In the genomic region with DNA sequence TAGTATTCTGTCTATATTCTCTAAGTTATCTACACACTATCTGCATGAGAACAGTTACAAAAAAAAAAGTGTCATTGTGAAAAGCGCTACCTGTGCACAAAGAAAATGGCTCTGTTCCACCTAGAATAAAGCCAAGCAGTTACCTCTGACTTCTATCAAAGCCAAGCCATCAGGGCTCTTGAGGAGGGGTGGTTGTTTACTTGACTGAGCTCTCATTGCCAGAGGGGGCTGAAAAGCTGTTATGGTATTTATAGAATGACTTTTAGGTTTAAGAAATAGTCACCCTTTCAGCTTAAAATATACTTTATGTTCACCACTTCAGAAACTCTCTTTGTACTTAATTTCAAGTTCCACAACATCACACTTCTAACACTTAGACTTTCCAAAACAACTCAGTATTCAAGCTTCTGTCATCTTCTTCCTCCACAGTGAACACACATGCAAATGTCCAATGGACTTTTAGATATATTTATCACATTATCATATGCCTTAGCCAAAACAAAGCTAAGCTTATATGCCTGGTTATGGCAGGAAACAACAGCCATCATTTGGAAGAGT, we compare ENCODE assay signal across 1 cellular context.
A peak's percentile ranks its signal among the peaks of the same experiment; 100 is the strongest.
TF ChIP-seq lines count a peak whose summit lies in the region.

No MANE protein-coding gene starts in this region.

TF ChIP-seq in HepG2, 621 proteins besides CTCF, POLR2A, EP300 and RAD21:
- TF ChIP-seq, protein P1, sequence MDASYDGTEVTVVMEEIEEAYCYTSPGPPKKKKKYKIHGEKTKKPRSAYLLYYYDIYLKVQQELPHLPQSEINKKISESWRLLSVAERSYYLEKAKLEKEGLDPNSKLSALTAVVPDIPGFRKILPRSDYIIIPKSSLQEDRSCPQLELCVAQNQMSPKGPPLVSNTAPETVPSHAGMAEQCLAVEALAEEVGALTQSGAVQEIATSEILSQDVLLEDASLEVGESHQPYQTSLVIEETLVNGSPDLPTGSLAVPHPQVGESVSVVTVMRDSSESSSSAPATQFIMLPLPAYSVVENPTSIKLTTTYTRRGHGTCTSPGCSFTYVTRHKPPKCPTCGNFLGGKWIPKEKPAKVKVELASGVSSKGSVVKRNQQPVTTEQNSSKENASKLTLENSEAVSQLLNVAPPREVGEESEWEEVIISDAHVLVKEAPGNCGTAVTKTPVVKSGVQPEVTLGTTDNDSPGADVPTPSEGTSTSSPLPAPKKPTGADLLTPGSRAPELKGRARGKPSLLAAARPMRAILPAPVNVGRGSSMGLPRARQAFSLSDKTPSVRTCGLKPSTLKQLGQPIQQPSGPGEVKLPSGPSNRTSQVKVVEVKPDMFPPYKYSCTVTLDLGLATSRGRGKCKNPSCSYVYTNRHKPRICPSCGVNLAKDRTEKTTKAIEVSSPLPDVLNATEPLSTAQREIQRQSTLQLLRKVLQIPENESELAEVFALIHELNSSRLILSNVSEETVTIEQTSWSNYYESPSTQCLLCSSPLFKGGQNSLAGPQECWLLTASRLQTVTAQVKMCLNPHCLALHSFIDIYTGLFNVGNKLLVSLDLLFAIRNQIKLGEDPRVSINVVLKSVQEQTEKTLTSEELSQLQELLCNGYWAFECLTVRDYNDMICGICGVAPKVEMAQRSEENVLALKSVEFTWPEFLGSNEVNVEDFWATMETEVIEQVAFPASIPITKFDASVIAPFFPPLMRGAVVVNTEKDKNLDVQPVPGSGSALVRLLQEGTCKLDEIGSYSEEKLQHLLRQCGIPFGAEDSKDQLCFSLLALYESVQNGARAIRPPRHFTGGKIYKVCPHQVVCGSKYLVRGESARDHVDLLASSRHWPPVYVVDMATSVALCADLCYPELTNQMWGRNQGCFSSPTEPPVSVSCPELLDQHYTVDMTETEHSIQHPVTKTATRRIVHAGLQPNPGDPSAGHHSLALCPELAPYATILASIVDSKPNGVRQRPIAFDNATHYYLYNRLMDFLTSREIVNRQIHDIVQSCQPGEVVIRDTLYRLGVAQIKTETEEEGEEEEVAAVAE (CRISPR knock-in tag; IDR thresholded peaks at IDR 0.05; ENCODE audit: borderline replicate concordance): no peak
- TF ChIP-seq, protein P2, sequence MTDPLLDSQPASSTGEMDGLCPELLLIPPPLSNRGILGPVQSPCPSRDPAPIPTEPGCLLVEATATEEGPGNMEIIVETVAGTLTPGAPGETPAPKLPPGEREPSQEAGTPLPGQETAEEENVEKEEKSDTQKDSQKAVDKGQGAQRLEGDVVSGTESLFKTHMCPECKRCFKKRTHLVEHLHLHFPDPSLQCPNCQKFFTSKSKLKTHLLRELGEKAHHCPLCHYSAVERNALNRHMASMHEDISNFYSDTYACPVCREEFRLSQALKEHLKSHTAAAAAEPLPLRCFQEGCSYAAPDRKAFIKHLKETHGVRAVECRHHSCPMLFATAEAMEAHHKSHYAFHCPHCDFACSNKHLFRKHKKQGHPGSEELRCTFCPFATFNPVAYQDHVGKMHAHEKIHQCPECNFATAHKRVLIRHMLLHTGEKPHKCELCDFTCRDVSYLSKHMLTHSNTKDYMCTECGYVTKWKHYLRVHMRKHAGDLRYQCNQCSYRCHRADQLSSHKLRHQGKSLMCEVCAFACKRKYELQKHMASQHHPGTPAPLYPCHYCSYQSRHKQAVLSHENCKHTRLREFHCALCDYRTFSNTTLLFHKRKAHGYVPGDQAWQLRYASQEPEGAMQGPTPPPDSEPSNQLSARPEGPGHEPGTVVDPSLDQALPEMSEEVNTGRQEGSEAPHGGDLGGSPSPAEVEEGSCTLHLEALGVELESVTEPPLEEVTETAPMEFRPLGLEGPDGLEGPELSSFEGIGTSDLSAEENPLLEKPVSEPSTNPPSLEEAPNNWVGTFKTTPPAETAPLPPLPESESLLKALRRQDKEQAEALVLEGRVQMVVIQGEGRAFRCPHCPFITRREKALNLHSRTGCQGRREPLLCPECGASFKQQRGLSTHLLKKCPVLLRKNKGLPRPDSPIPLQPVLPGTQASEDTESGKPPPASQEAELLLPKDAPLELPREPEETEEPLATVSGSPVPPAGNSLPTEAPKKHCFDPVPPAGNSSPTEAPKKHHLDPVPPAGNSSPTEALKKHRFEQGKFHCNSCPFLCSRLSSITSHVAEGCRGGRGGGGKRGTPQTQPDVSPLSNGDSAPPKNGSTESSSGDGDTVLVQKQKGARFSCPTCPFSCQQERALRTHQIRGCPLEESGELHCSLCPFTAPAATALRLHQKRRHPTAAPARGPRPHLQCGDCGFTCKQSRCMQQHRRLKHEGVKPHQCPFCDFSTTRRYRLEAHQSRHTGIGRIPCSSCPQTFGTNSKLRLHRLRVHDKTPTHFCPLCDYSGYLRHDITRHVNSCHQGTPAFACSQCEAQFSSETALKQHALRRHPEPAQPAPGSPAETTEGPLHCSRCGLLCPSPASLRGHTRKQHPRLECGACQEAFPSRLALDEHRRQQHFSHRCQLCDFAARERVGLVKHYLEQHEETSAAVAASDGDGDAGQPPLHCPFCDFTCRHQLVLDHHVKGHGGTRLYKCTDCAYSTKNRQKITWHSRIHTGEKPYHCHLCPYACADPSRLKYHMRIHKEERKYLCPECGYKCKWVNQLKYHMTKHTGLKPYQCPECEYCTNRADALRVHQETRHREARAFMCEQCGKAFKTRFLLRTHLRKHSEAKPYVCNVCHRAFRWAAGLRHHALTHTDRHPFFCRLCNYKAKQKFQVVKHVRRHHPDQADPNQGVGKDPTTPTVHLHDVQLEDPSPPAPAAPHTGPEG (CRISPR knock-in tag; IDR thresholded peaks at IDR 0.05): no peak
- TF ChIP-seq ETV6 (CRISPR knock-in tag; conservative IDR thresholded peaks at IDR 0.05) (no peak), RBM22 (optimal IDR thresholded peaks at IDR 0.05; ENCODE audit: low read length) (peak; percentile 47), ZSCAN21 (CRISPR knock-in tag; IDR thresholded peaks at IDR 0.05; ENCODE audit: borderline replicate concordance) (no peak), RBFOX2 (IDR thresholded peaks at IDR 0.05; ENCODE audit: low read depth, low read length) (peak; percentile 19; the same call in 1 of the 2 replicates)
- TF ChIP-seq, protein P3, sequence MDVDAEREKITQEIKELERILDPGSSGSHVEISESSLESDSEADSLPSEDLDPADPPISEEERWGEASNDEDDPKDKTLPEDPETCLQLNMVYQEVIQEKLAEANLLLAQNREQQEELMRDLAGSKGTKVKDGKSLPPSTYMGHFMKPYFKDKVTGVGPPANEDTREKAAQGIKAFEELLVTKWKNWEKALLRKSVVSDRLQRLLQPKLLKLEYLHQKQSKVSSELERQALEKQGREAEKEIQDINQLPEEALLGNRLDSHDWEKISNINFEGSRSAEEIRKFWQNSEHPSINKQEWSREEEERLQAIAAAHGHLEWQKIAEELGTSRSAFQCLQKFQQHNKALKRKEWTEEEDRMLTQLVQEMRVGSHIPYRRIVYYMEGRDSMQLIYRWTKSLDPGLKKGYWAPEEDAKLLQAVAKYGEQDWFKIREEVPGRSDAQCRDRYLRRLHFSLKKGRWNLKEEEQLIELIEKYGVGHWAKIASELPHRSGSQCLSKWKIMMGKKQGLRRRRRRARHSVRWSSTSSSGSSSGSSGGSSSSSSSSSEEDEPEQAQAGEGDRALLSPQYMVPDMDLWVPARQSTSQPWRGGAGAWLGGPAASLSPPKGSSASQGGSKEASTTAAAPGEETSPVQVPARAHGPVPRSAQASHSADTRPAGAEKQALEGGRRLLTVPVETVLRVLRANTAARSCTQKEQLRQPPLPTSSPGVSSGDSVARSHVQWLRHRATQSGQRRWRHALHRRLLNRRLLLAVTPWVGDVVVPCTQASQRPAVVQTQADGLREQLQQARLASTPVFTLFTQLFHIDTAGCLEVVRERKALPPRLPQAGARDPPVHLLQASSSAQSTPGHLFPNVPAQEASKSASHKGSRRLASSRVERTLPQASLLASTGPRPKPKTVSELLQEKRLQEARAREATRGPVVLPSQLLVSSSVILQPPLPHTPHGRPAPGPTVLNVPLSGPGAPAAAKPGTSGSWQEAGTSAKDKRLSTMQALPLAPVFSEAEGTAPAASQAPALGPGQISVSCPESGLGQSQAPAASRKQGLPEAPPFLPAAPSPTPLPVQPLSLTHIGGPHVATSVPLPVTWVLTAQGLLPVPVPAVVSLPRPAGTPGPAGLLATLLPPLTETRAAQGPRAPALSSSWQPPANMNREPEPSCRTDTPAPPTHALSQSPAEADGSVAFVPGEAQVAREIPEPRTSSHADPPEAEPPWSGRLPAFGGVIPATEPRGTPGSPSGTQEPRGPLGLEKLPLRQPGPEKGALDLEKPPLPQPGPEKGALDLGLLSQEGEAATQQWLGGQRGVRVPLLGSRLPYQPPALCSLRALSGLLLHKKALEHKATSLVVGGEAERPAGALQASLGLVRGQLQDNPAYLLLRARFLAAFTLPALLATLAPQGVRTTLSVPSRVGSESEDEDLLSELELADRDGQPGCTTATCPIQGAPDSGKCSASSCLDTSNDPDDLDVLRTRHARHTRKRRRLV (CRISPR knock-in tag; IDR thresholded peaks at IDR 0.05): no peak
- TF ChIP-seq, protein P4, sequence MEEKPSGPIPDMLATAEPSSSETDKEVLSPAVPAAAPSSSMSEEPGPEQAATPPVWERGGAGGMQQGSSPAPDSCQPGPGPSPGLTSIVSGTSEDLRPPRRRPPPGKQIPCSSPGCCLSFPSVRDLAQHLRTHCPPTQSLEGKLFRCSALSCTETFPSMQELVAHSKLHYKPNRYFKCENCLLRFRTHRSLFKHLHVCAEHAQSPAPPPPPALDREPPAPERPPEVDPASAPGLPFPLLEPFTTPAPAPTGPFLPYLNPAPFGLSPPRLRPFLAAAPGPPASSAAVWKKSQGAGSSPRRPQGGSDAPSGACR (CRISPR knock-in tag; IDR thresholded peaks at IDR 0.05): no peak
